1 cellular context compared by ENCODE assay signal in the genomic region with DNA sequence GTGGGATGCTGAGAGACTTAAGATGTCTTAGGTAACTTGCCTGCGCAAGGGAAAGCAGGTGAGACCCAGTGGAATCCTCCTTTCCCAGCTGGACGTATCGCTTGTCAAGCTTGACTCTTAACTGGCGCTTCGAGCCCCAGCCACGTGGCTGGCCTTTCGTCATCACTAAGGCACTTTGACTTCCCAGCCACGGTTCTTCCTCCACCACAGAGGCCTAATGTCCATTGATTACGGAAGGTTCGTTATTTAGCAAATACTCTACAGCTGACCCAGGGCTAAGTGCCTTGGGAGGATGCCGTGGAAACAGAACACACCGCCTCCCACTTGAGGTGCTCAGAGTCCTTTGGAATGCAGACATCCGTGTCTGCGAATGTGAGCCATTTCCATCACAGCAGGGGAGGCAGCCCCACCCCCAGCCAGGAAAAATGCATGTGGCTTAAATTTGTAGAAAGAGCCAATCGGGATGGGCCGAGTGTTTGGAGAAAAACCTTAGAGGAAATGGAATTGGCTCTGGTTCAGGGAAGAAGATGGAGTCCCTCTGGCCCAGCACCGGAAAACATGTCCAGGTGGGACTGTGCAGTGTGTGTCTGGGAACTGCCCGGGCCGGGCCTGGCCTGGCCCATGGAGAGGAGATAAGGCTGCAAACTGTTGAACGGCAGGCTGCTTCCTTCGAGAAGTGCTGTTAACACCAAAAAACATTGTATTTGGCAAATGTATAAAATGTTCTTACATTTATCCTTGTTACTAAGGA.
TF ChIP-seq lines count a peak whose summit lies in the region.

No MANE protein-coding gene starts in this region.

TF ChIP-seq in HepG2, 621 proteins besides CTCF, POLR2A, EP300 and RAD21 (continued from another document):
- no peak for TF ChIP-seq JUN (CRISPR knock-in tag; IDR thresholded peaks at IDR 0.05)
- TF ChIP-seq MAFK (conservative IDR thresholded peaks at IDR 0.05 in 1 of 2, IDR thresholded peaks at IDR 0.05 in 1 of 2; ENCODE audit: low read length in 2 of 2), result no peak
TF ChIP-seq in HepG2: peak in this region for 0.
